In genomic region chr17:81273698-81274470, GRCh38 we compare ENCODE assay signal across 22 cellular contexts.
"Had no signal": no experiment of that assay in that cellular context is flagged by ENCODE, and none has a peak within 500 bp of the region (broad histone marks: within the 10 kb centered on the region; RNA-seq: fewer than 3 reads in every experiment).

No MANE protein-coding gene starts in this region.

- FAIRE-seq: RCC 7860, TTC549 had no signal

- DNase-seq: activated CD4-positive, alpha-beta memory T cell treated with anti-CD3 and anti-CD28 coated beads for 36 hours; activated CD4-positive, alpha-beta T cell treated with anti-CD3 and anti-CD28 coated beads, Interleukin-2, amount 10 ng/mL, durations not matched to agents 7 days and 5 days; activated CD4-positive, CD25-positive, alpha-beta regulatory T cell; activated CD8-positive, alpha-beta memory T cell treated with anti-CD3 and anti-CD28 coated beads, Interleukin-2, amount 50 U/mL, for 48 hours; activated effector memory CD4-positive, alpha-beta T cell treated with Interleukin-2 at 50 U/mL for 16 hours; activated naive CD4-positive, alpha-beta T cell; activated T-cell treated with anti-CD3 and anti-CD28 coated beads, Interleukin-2, amount 50 U/mL, for 1 hour; aorta; MM.1S; NCI-H1105 treated with DMSO at 0.1 percent for 48 hours; NCI-H1436 treated with DMSO at 0.1 percent for 48 hours; NCI-H187; NCI-H2081; NCI-H446; NCI-H524; SIG-M5; T-cell; T-helper 2 cell; T1000 had no signal

- H3K27ac ChIP-seq: SK-N-MC had no signal

- ATAC-seq: T-cell had no signal

- H3K4me3 ChIP-seq: SK-N-MC had no signal
